32 cellular contexts compared by ENCODE assay signal in the genomic region with DNA sequence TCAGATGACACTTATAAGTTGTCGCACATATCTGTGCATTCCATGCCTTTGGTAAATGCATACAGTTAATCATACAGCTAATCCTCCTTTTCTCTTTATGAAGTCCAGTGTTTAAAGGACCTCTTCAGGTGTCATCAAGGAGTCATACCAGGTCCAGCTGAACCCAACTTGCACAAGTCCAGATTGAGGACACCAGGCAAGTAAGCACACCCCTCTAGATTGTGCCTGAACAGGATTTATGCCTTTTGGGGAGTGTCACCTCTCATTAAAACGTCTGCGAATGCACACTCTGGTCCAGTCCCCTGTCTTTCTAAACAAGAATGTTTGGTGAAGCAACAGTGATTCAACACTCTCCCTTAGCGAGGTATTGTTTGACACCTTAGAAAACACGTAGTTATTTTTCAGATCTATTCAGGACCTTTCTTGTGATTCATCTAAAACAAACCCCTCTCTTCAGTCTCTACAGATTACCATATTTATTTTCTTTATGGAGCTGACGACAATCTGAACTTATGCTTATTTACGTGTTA. TPM values are rescaled to one million over a fixed set of nuclear protein-coding genes. Genes with fewer than 3 reads are reported as not detected.
DNase-seq lines count a peak whose midpoint lies in the region; ATAC-seq, FAIRE-seq and TF ChIP-seq lines count a peak whose summit lies in the region.
"Had no signal": no experiment of that assay in that cellular context is flagged by ENCODE, and none has a peak within 500 bp of the region (broad histone marks: within the 10 kb centered on the region; RNA-seq: fewer than 3 reads in every experiment).

No MANE protein-coding gene starts in this region.

- no peaks in the 10 kb centered on the region for H3K36me3 Mint-ChIP-seq in stimulated activated effector memory CD8-positive, alpha-beta T cell treated with anti-CD3 and anti-CD28 coated beads, Interleukin-12 subunit alpha, Interleukin-12 subunit beta, amount 100 ng/mL, for 72 hours
- H3K36me3 Mint-ChIP-seq: CD14-positive monocyte; CD4-positive, alpha-beta memory T cell; CD4-positive, CD25-positive, alpha-beta regulatory T cell; CD8-positive, alpha-beta memory T cell had no signal

- TF ChIP-seq CTCF in epithelial cell of esophagus (IDR thresholded peaks at IDR 0.05; ENCODE audit: insufficient read depth, low read depth, low read length, missing control alignments): no peak
- no peak for TF ChIP-seq CTCF in kidney (IDR thresholded peaks at IDR 0.05; ENCODE audit: borderline replicate concordance, extremely low read depth, insufficient read depth)
- no peak for TF ChIP-seq CTCF in OCI-LY7 (conservative IDR thresholded peaks at IDR 0.05; ENCODE audit: low read length)

- H3K79me2 ChIP-seq in OCI-LY7 (ENCODE audit: insufficient read depth, low read depth, low read length): no peaks in the 10 kb centered on the region

- POLR2A ChIA-PET in OCI-LY7 (lab: Charles Lee): no interaction called here

- H3K4me1 ChIP-seq in kidney (ENCODE audit: control insufficient read depth in 1 of 2, insufficient read depth in 1 of 2, low read depth in 1 of 2, low read length in 2 of 2): no peaks in the 10 kb centered on the region
- H3K4me1 ChIP-seq in OCI-LY7 (ENCODE audit: insufficient read depth, low read length, poor library complexity, severe bottlenecking): no peaks in the 10 kb centered on the region
- H3K4me1 ChIP-seq: BLaER1 had no signal

- H3K4me2 ChIP-seq in OCI-LY7 (ENCODE audit: low read length): no peak overlapping the region
- H3K4me2 ChIP-seq: BLaER1 had no signal

- intact Hi-C loops in kidney (cut with DNase I): no loop called here
- intact Hi-C loops in OCI-LY7 (cut with micrococcal nuclease; ENCODE audit: unreplicated experiment): no loop called here

- H4K20me1 ChIP-seq in OCI-LY7 (ENCODE audit: insufficient read depth, low read length): no peaks in the 10 kb centered on the region
- H4K20me1 ChIP-seq: BLaER1 had no signal

- H3K9me2 ChIP-seq in OCI-LY7 (ENCODE audit: insufficient read depth, low read length): no peaks in the 10 kb centered on the region

- BruUV-seq in OCI-LY7 (replicated peaks; lab: Mats Ljungman, UMichigan): no TSS peak

- DNase-seq in epithelial cell of esophagus (ENCODE audit: low read depth): peak; percentile 64
- DNase-seq in stimulated activated effector memory CD8-positive, alpha-beta T cell treated with anti-CD3 and anti-CD28 coated beads, Interleukin-12 subunit alpha, Interleukin-12 subunit beta, amount 100 ng/mL, for 72 hours (ENCODE audit: low spot score in 2 of 2): no peak
- no peak for DNase-seq in kidney
- no peak for DNase-seq in OCI-LY7 (ENCODE audit: low spot score)
- DNase-seq in hippocampal formation (lab: John Stamatoyannopoulos, UW): no peak
- DNase-seq: 8988T; ACHN; BE2C; C1 segment of cervical spinal cord; CD4-positive, alpha-beta memory T cell; CD4-positive, CD25-positive, alpha-beta regulatory T cell; CD8-positive, alpha-beta memory T cell; COR-L47; DMS 273 treated with DMSO at 0.1 percent for 48 hours; DMS153; DMS53; DMS79; DND-41; EL; GDM1 had no signal

- CTCF ChIA-PET in OCI-LY7 (lab: Charles Lee; ENCODE audit: unreplicated experiment): no interaction called here

- H3K4me1 Mint-ChIP-seq in stimulated activated effector memory CD8-positive, alpha-beta T cell treated with anti-CD3 and anti-CD28 coated beads, Interleukin-12 subunit alpha, Interleukin-12 subunit beta, amount 100 ng/mL, for 72 hours: no peaks in the 10 kb centered on the region

- H3K4me3 ChIP-seq in epithelial cell of esophagus (ENCODE audit: low read length): no peak overlapping the region
- H3K4me3 ChIP-seq in kidney (ENCODE audit: low read length in 2 of 2): no peak overlapping the region
- H3K4me3 ChIP-seq in OCI-LY7 (ENCODE audit: low read depth, low read length, poor library complexity, severe bottlenecking): no peak overlapping the region
- H3K4me3 ChIP-seq: BLaER1, GM12878 had no signal

- no peak overlapping the region for H3K27ac Mint-ChIP-seq in stimulated activated effector memory CD8-positive, alpha-beta T cell treated with anti-CD3 and anti-CD28 coated beads, Interleukin-12 subunit alpha, Interleukin-12 subunit beta, amount 100 ng/mL, for 72 hours
- H3K27ac Mint-ChIP-seq: CD14-positive monocyte; CD4-positive, CD25-positive, alpha-beta regulatory T cell; CD8-positive, alpha-beta memory T cell had no signal

- no peak overlapping the region for H3K27ac ChIP-seq in kidney (ENCODE audit: low read depth in 2 of 2, low read length in 2 of 2)
- H3K27ac ChIP-seq in OCI-LY7 (ENCODE audit: low read depth, low read length, poor library complexity, severe bottlenecking): no peak overlapping the region
- H3K27ac ChIP-seq: BLaER1 had no signal

- H3K9me3 Mint-ChIP-seq in stimulated activated effector memory CD8-positive, alpha-beta T cell treated with anti-CD3 and anti-CD28 coated beads, Interleukin-12 subunit alpha, Interleukin-12 subunit beta, amount 100 ng/mL, for 72 hours: no peaks in the 10 kb centered on the region
- H3K9me3 Mint-ChIP-seq: CD8-positive, alpha-beta memory T cell had no signal

- no peak overlapping the region for H3K9ac ChIP-seq in kidney (ENCODE audit: low read length in 2 of 2)
- H3K9ac ChIP-seq: BLaER1 had no signal

- H3K9me3 ChIP-seq in kidney (ENCODE audit: control insufficient read depth in 1 of 2, low read length in 2 of 2) (no peaks in the 10 kb centered on the region), OCI-LY7 (ENCODE audit: low read length) (no peaks in the 10 kb centered on the region)
- H3K9me3 ChIP-seq: BE2C, BLaER1 had no signal

- H3K36me3 ChIP-seq in kidney (ENCODE audit: control insufficient read depth in 1 of 2, insufficient read depth in 2 of 2, low read length in 2 of 2) (no peaks in the 10 kb centered on the region), OCI-LY7 (ENCODE audit: insufficient read depth, low read length) (no peaks in the 10 kb centered on the region)
- H3K36me3 ChIP-seq: BE2C had no signal

- no peak overlapping the region for H3K4me3 Mint-ChIP-seq in stimulated activated effector memory CD8-positive, alpha-beta T cell treated with anti-CD3 and anti-CD28 coated beads, Interleukin-12 subunit alpha, Interleukin-12 subunit beta, amount 100 ng/mL, for 72 hours
- H3K4me3 Mint-ChIP-seq: CD14-positive monocyte; CD4-positive, alpha-beta memory T cell; CD4-positive, CD25-positive, alpha-beta regulatory T cell; CD8-positive, alpha-beta memory T cell had no signal

- no peak for FAIRE-seq in kidney (lab: Jason Lieb, UNC)
- FAIRE-seq: A204.1, GM12878, GM12892, GM18507 had no signal

- H2AFZ ChIP-seq in OCI-LY7 (ENCODE audit: low read length): no peak overlapping the region

- ATAC-seq in esophagus mucosa (peak; percentile 91), HG02852 (IDR thresholded peaks at IDR 0.05; ENCODE audit: unreplicated experiment) (no peak)
- ATAC-seq in stimulated activated effector memory CD8-positive, alpha-beta T cell treated with anti-CD3 and anti-CD28 coated beads, Interleukin-12 subunit alpha, Interleukin-12 subunit beta, amount 100 ng/mL, for 72 hours: peak; percentile 57
- ATAC-seq: GM12878 had no signal

RNA-seq across cellular contexts. Expression of gene C6orf15, which starts 48.4 kb away (rescaled TPM):
- total RNA-seq in esophagus mucosa (not detected), kidney (not detected), OCI-LY7 (2022) (not detected in 2 replicates)
- not detected for polyA plus RNA-seq in kidney (ENCODE audit: insufficient read depth, low read depth, low replicate concordance)
- total RNA-seq in OCI-LY7 (2014; rRNA removed; shearing (Covaris generic)): not detected in 2 replicates
- total RNA-seq: A673; CD4-positive, alpha-beta memory T cell; CD4-positive, CD25-positive, alpha-beta regulatory T cell; CD8-positive, alpha-beta memory T cell; Daoy; G401; GM12878 had no signal
- polyA plus RNA-seq: AG04450; CD14-positive monocyte; CD4-positive, alpha-beta memory T cell; CD4-positive, CD25-positive, alpha-beta regulatory T cell; CD8-positive, alpha-beta memory T cell; GM12878 had no signal

RNA-seq across cellular contexts. Expression of gene PSORS1C1, which starts 50.6 kb away (rescaled TPM):
- 0.20 TPM for total RNA-seq in esophagus mucosa
- 3.6 TPM for total RNA-seq in kidney
- 2.1 TPM for polyA plus RNA-seq in kidney (ENCODE audit: insufficient read depth, low read depth, low replicate concordance)
- not detected in 2 replicates for total RNA-seq in OCI-LY7 (2014; rRNA removed; shearing (Covaris generic))
- not detected in 2 replicates for total RNA-seq in OCI-LY7 (2022)
- total RNA-seq: A673; CD4-positive, alpha-beta memory T cell; CD4-positive, CD25-positive, alpha-beta regulatory T cell; CD8-positive, alpha-beta memory T cell; G401; GM12878 had no signal
- polyA plus RNA-seq: CD14-positive monocyte; CD4-positive, CD25-positive, alpha-beta regulatory T cell; CD8-positive, alpha-beta memory T cell had no signal

RNA-seq across cellular contexts. Expression of gene MUC22, which starts 53.7 kb away (rescaled TPM):
- total RNA-seq in esophagus mucosa: 0.88 TPM
- total RNA-seq in kidney: not detected
- not detected for polyA plus RNA-seq in kidney (ENCODE audit: insufficient read depth, low read depth, low replicate concordance)
- not detected in 2 replicates for total RNA-seq in OCI-LY7 (2014; rRNA removed; shearing (Covaris generic))
- not detected in 2 replicates for total RNA-seq in OCI-LY7 (2022)
- total RNA-seq: A673; CD4-positive, alpha-beta memory T cell; CD4-positive, CD25-positive, alpha-beta regulatory T cell; CD8-positive, alpha-beta memory T cell; Daoy; G401 had no signal
- polyA plus RNA-seq: AG04450; CD14-positive monocyte; CD4-positive, alpha-beta memory T cell; CD4-positive, CD25-positive, alpha-beta regulatory T cell; CD8-positive, alpha-beta memory T cell had no signal

RNA-seq across cellular contexts. Expression of gene CDSN, which starts 56.3 kb away (rescaled TPM):
- 0.08 TPM for total RNA-seq in esophagus mucosa
- total RNA-seq in kidney: 0.13 TPM
- polyA plus RNA-seq in kidney (ENCODE audit: insufficient read depth, low read depth, low replicate concordance): not detected
- total RNA-seq in OCI-LY7 (2014; rRNA removed; shearing (Covaris generic)): not detected in 2 replicates
- total RNA-seq in OCI-LY7 (2022): not detected in 2 replicates
- total RNA-seq: A673; CD4-positive, alpha-beta memory T cell; CD4-positive, CD25-positive, alpha-beta regulatory T cell; CD8-positive, alpha-beta memory T cell; Daoy; G401; GM12878 had no signal
- polyA plus RNA-seq: AG04450; CD14-positive monocyte; CD4-positive, alpha-beta memory T cell; CD4-positive, CD25-positive, alpha-beta regulatory T cell; CD8-positive, alpha-beta memory T cell had no signal
